ENCODE assay signal across 1 cellular context in genomic region chr17:67366193-67367157, GRCh38.
A peak's percentile ranks its signal among the peaks of the same experiment; 100 is the strongest.
TF ChIP-seq lines count a peak whose summit lies in the region.

TSS of gene PSMD12 (minus strand) at chr17:67366577. CDS start at chr17:67366519, 58 bp downstream.

TF ChIP-seq in K562, 482 proteins besides CTCF, POLR2A, EP300 and RAD21 (continued from another document and continues in another):
- TF ChIP-seq, protein P1, sequence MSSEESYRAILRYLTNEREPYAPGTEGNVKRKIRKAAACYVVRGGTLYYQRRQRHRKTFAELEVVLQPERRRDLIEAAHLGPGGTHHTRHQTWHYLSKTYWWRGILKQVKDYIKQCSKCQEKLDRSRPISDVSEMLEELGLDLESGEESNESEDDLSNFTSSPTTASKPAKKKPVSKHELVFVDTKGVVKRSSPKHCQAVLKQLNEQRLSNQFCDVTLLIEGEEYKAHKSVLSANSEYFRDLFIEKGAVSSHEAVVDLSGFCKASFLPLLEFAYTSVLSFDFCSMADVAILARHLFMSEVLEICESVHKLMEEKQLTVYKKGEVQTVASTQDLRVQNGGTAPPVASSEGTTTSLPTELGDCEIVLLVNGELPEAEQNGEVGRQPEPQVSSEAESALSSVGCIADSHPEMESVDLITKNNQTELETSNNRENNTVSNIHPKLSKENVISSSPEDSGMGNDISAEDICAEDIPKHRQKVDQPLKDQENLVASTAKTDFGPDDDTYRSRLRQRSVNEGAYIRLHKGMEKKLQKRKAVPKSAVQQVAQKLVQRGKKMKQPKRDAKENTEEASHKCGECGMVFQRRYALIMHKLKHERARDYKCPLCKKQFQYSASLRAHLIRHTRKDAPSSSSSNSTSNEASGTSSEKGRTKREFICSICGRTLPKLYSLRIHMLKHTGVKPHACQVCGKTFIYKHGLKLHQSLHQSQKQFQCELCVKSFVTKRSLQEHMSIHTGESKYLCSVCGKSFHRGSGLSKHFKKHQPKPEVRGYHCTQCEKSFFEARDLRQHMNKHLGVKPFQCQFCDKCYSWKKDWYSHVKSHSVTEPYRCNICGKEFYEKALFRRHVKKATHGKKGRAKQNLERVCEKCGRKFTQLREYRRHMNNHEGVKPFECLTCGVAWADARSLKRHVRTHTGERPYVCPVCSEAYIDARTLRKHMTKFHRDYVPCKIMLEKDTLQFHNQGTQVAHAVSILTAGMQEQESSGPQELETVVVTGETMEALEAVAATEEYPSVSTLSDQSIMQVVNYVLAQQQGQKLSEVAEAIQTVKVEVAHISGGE (CRISPR knock-in tag; IDR thresholded peaks at IDR 0.05), result peak in 2 of 3 experiments; percentile 16 to 72; a peak in 2 of 6 replicates
- TF ChIP-seq PURB (CRISPR knock-in tag; IDR thresholded peaks at IDR 0.05; ENCODE audit: low read depth) (no peak), ZFP36 (IDR thresholded peaks at IDR 0.05; ENCODE audit: low read depth, low read length, partially characterized antibody) (no peak), MCM2 (IDR thresholded peaks at IDR 0.05; ENCODE audit: low read depth) (no peak), HLTF (IDR thresholded peaks at IDR 0.05) (no peak; the same call in 1 of the 2 replicates), KAT8 (IDR thresholded peaks at IDR 0.05; ENCODE audit: low read depth) (no peak), NR2C1 (IDR thresholded peaks at IDR 0.05) (no peak), NR2C1 (tag; IDR thresholded peaks at IDR 0.05) (no peak), PTBP1 (IDR thresholded peaks at IDR 0.05; ENCODE audit: low read depth, low read length) (no peak), FOXO4 (CRISPR knock-in tag; IDR thresholded peaks at IDR 0.05) (no peak), RNF219 (CRISPR knock-in tag; IDR thresholded peaks at IDR 0.05) (no peak), GMEB1 (CRISPR knock-in tag; IDR thresholded peaks at IDR 0.05) (no peak), ZNF561 (CRISPR knock-in tag; conservative IDR thresholded peaks at IDR 0.05) (no peak), NR3C1 (CRISPR knock-in tag; IDR thresholded peaks at IDR 0.05) (no peak), RBM14 (IDR thresholded peaks at IDR 0.05; ENCODE audit: borderline replicate concordance, insufficient read depth, low read depth, low read length) (no peak), RBBP5 (IDR thresholded peaks at IDR 0.05; ENCODE audit: borderline replicate concordance, insufficient read depth, low read length, poor library complexity, severe bottlenecking) (peak; percentile 93), HMGN3 (IDR thresholded peaks at IDR 0.05; ENCODE audit: borderline replicate concordance, extremely low read depth, insufficient read length, low read depth, low read length) (no peak), POLR3A (IDR thresholded peaks at IDR 0.05; ENCODE audit: borderline replicate concordance, extremely low read depth, insufficient read depth, insufficient read length) (no peak), ZNF696 (CRISPR knock-in tag; conservative IDR thresholded peaks at IDR 0.05) (no peak), GTF2A2 (tag; IDR thresholded peaks at IDR 0.05) (peak; percentile 56), ETS2 (tag; IDR thresholded peaks at IDR 0.05; ENCODE audit: borderline replicate concordance, poor library complexity, severe bottlenecking) (no peak), HOXB6 (CRISPR knock-in tag; IDR thresholded peaks at IDR 0.05; ENCODE audit: borderline replicate concordance) (no peak), CHD1 (IDR thresholded peaks at IDR 0.05; ENCODE audit: low read length) (no peak), TBL1XR1 (IDR thresholded peaks at IDR 0.05; ENCODE audit: low read length in 2 of 2) (no peak), MAFF (IDR thresholded peaks at IDR 0.05; ENCODE audit: low read length) (no peak), GATAD2B (IDR thresholded peaks at IDR 0.05; ENCODE audit: borderline replicate concordance) (0 out of 2 replicates have a peak, but pooled peaks have one; percentile 45), DNMT1 (IDR thresholded peaks at IDR 0.05) (no peak), CHAMP1 (IDR thresholded peaks at IDR 0.05) (no peak), SRSF1 (IDR thresholded peaks at IDR 0.05; ENCODE audit: low read depth, low read length) (no peak), MAZ (CRISPR knock-in tag; conservative IDR thresholded peaks at IDR 0.05 in 1 of 2, IDR thresholded peaks at IDR 0.05 in 1 of 2) (peak; percentile 63 to 80; a peak in 2 of 4 replicates), ATF7 (IDR thresholded peaks at IDR 0.05) (peak; percentile 57), CREBBP (IDR thresholded peaks at IDR 0.05; ENCODE audit: low read depth, low read length) (no peak), SMARCC2 (IDR thresholded peaks at IDR 0.05; ENCODE audit: low read depth) (no peak), ZBED1 (IDR thresholded peaks at IDR 0.05) (peak; percentile 48; the same call in 1 of the 2 replicates), EHMT2 (IDR thresholded peaks at IDR 0.05) (no peak), IRF2 (CRISPR knock-in tag; IDR thresholded peaks at IDR 0.05) (no peak)
- TF ChIP-seq, protein P2, sequence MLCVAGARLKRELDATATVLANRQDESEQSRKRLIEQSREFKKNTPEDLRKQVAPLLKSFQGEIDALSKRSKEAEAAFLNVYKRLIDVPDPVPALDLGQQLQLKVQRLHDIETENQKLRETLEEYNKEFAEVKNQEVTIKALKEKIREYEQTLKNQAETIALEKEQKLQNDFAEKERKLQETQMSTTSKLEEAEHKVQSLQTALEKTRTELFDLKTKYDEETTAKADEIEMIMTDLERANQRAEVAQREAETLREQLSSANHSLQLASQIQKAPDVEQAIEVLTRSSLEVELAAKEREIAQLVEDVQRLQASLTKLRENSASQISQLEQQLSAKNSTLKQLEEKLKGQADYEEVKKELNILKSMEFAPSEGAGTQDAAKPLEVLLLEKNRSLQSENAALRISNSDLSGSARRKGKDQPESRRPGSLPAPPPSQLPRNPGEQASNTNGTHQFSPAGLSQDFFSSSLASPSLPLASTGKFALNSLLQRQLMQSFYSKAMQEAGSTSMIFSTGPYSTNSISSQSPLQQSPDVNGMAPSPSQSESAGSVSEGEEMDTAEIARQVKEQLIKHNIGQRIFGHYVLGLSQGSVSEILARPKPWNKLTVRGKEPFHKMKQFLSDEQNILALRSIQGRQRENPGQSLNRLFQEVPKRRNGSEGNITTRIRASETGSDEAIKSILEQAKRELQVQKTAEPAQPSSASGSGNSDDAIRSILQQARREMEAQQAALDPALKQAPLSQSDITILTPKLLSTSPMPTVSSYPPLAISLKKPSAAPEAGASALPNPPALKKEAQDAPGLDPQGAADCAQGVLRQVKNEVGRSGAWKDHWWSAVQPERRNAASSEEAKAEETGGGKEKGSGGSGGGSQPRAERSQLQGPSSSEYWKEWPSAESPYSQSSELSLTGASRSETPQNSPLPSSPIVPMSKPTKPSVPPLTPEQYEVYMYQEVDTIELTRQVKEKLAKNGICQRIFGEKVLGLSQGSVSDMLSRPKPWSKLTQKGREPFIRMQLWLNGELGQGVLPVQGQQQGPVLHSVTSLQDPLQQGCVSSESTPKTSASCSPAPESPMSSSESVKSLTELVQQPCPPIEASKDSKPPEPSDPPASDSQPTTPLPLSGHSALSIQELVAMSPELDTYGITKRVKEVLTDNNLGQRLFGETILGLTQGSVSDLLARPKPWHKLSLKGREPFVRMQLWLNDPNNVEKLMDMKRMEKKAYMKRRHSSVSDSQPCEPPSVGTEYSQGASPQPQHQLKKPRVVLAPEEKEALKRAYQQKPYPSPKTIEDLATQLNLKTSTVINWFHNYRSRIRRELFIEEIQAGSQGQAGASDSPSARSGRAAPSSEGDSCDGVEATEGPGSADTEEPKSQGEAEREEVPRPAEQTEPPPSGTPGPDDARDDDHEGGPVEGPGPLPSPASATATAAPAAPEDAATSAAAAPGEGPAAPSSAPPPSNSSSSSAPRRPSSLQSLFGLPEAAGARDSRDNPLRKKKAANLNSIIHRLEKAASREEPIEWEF (CRISPR knock-in tag; IDR thresholded peaks at IDR 0.05), result no peak
- TF ChIP-seq, protein P3, sequence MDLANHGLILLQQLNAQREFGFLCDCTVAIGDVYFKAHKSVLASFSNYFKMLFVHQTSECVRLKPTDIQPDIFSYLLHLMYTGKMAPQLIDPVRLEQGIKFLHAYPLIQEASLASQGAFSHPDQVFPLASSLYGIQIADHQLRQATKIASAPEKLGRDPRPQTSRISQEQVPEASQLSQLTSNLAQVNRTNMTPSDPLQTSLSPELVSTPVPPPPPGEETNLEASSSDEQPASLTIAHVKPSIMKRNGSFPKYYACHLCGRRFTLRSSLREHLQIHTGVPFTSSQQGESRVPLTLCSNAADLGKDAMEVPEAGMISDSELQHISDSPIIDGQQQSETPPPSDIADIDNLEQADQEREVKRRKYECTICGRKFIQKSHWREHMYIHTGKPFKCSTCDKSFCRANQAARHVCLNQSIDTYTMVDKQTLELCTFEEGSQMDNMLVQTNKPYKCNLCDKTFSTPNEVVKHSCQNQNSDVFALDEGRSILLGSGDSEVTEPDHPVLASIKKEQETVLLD (IDR thresholded peaks at IDR 0.05), result no peak
- TF ChIP-seq, protein P4, sequence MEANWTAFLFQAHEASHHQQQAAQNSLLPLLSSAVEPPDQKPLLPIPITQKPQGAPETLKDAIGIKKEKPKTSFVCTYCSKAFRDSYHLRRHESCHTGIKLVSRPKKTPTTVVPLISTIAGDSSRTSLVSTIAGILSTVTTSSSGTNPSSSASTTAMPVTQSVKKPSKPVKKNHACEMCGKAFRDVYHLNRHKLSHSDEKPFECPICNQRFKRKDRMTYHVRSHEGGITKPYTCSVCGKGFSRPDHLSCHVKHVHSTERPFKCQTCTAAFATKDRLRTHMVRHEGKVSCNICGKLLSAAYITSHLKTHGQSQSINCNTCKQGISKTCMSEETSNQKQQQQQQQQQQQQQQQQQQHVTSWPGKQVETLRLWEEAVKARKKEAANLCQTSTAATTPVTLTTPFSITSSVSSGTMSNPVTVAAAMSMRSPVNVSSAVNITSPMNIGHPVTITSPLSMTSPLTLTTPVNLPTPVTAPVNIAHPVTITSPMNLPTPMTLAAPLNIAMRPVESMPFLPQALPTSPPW (CRISPR knock-in tag; IDR thresholded peaks at IDR 0.05), result peak; percentile 43; the same call in 1 of the 2 replicates
- TF ChIP-seq, protein P5, sequence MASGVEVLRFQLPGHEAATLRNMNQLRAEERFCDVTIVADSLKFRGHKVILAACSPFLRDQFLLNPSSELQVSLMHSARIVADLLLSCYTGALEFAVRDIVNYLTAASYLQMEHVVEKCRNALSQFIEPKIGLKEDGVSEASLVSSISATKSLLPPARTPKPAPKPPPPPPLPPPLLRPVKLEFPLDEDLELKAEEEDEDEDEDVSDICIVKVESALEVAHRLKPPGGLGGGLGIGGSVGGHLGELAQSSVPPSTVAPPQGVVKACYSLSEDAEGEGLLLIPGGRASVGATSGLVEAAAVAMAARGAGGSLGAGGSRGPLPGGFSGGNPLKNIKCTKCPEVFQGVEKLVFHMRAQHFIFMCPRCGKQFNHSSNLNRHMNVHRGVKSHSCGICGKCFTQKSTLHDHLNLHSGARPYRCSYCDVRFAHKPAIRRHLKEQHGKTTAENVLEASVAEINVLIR (CRISPR knock-in tag; IDR thresholded peaks at IDR 0.05), result no peak
